In the genomic region with DNA sequence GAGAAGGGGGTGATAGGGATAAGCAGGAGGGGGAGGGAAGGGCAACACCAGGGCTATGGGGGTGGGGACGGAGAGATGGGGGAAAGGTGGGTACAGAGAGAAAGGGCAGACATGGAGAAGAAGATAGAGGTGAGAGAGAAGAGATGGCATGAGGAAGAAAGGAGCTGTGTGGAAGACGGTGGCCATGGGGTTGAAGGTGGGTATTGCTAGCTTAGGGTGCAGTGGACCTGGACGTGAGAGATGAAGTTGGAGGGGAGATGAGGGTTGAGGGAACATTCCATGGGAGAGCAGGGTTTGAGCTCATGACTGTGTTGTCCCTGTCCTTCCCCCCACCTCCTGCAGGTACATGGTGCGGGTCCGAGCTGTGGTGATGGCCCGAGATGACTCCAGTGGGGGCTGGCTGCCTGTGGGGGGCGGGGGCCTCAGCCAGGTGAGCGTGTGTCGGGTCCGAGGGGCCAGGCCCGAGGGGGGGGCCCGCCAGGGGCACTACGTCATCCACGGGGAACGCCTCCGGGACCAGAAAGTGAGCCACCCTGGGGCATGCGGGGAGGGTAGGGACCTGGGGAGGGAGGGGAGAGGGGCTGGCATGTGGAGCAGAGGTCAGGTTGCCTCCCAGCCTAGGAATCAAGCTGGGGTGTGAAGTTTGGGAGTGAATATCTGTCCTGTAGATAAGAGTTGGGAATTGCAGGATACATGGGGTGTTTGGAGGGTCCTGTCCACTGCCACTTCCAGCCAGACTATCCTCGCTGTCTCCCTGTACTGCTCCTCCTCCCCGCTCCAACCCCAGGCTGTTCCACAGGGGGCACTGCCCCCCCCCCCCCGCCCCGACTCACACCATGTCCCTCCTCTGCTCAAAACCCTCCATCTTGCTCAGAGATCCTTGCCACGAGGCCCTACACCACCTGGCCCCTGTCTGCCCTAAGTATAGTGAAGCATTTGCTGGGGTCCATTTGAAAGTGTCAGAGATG, we compare ENCODE assay signal across 12 cellular contexts. TPM values are rescaled to one million over a fixed set of nuclear protein-coding genes. Genes with fewer than 3 reads are reported as not detected.
DNase-seq lines count a peak whose midpoint lies in the region; ATAC-seq and TF ChIP-seq lines count a peak whose summit lies in the region.
"Had no signal": no experiment of that assay in that cellular context is flagged by ENCODE, and none has a peak within 500 bp of the region (broad histone marks: within the 10 kb centered on the region; RNA-seq: fewer than 3 reads in every experiment).

No MANE protein-coding gene starts in this region.

- H3K4me3 ChIP-seq in astrocyte of the cerebellum (ENCODE audit: low read depth, low read length) (peak overlapping the region; percentile 81), iPS-18c (ENCODE audit: insufficient read depth, low read depth, low read length) (peak overlapping the region; percentile 87), tibial artery (peak overlapping the region in 1 of 2 donors; percentile 73)

- peaks cover 35% of the 10 kb centered on the region for H3K4me1 Mint-ChIP-seq in activated T-cell treated with anti-CD3 and anti-CD28 coated beads, Interleukin-2, amount 50 U/mL, for 4 hours (ENCODE audit: low read depth)

- no peaks in the 10 kb centered on the region for H3K36me3 Mint-ChIP-seq in activated T-cell treated with anti-CD3 and anti-CD28 coated beads, Interleukin-2, amount 50 U/mL, for 4 hours (ENCODE audit: insufficient read depth)

- peak overlapping the region; percentile 53 for H3K4me3 Mint-ChIP-seq in activated T-cell treated with anti-CD3 and anti-CD28 coated beads, Interleukin-2, amount 50 U/mL, for 4 hours

- in situ Hi-C loops in astrocyte of the cerebellum (cut with HindIII; ENCODE audit: low sequenced_read_pairs), result no loop called here

- H3K4me1 ChIP-seq in tibial artery, result peaks cover 5 to 51% (median 34%) of the 10 kb centered on the region in 4 donors

- peaks cover 0 to 10% (median 0%) of the 10 kb centered on the region in 3 donors for H3K36me3 ChIP-seq in tibial artery

- H3K27ac ChIP-seq in tibial artery, result peak overlapping the region; percentile 84 to 86

- peaks cover 0 to 10% of the 10 kb centered on the region in 2 donors for H3K27me3 ChIP-seq in tibial artery

- no peak for DNase-seq in activated T-cell treated with anti-CD3 and anti-CD28 coated beads, Interleukin-2, amount 50 U/mL, for 4 hours
- DNase-seq in activated T-cell treated with anti-CD3 and anti-CD28 coated beads for 4 hours, result no peak
- no peak for DNase-seq in astrocyte of the cerebellum (ENCODE audit: low read depth)
- no peak for DNase-seq in tibial artery
- DNase-seq in epidermal melanocyte (ENCODE audit: insufficient read length, low spot score), result no peak
- DNase-seq: activated CD4-positive, CD25-positive, alpha-beta regulatory T cell; kidney had no signal

- no peaks in the 10 kb centered on the region for H3K9me3 Mint-ChIP-seq in activated T-cell treated with anti-CD3 and anti-CD28 coated beads, Interleukin-2, amount 50 U/mL, for 4 hours
- H3K9me3 Mint-ChIP-seq: activated naive CD4-positive, alpha-beta T cell treated with anti-CD3 and anti-CD28 coated beads, Interleukin-2, amount 50 U/mL, for 24 hours had no signal

- no peaks in the 10 kb centered on the region for H3K9me3 ChIP-seq in iPS-18c (ENCODE audit: control insufficient read depth, insufficient read depth, low read length)
- H3K9me3 ChIP-seq in tibial artery, result no peaks in the 10 kb centered on the region

- peaks cover 14% of the 10 kb centered on the region for H3K27me3 Mint-ChIP-seq in activated T-cell treated with anti-CD3 and anti-CD28 coated beads, Interleukin-2, amount 50 U/mL, for 4 hours (ENCODE audit: low read depth)

- intact Hi-C loops in tibial artery (cut with DNase I; ENCODE audit: low total_unique reads), result loop anchor here (2.0 to 5.0 kb wide), 2 partner anchors 13 to 143 kb away; a partner anchor contains a TSS

- no peak for TF ChIP-seq CTCF in astrocyte of the cerebellum (IDR thresholded peaks at IDR 0.05; ENCODE audit: low read depth, low read length, missing control alignments)
- TF ChIP-seq CTCF in tibial artery (IDR thresholded peaks at IDR 0.05), result no peak

- ATAC-seq in activated T-cell treated with anti-CD3 and anti-CD28 coated beads, Interleukin-2, amount 50 U/mL, for 4 hours, result no peak
- no peak for ATAC-seq in HG02763 (IDR thresholded peaks at IDR 0.05; ENCODE audit: unreplicated experiment)
- ATAC-seq in GM21528 (IDR thresholded peaks at IDR 0.05; ENCODE audit: low FRiP score, unreplicated experiment), result no peak

RNA-seq across cellular contexts. Expression of a gene that starts 1.7 kb away (rescaled TPM):
- under 1 TPM; 0.46 to 0.74 (median 0.57) TPM for total RNA-seq in activated T-cell treated with anti-CD3 and anti-CD28 coated beads, Interleukin-2, amount 50 U/mL, for 4 hours

RNA-seq across cellular contexts. Expression of a gene that starts 2.4 kb away (rescaled TPM):
- total RNA-seq in activated T-cell treated with anti-CD3 and anti-CD28 coated beads, Interleukin-2, amount 50 U/mL, for 4 hours, result under 1 TPM in 2 of 3 donors, not detected in 1; 0.11 TPM

RNA-seq across cellular contexts. Expression of a gene that starts 12.7 kb away (rescaled TPM):
- 10 to 100 TPM; 22.7 to 27.5 (median 24.5) TPM for total RNA-seq in activated T-cell treated with anti-CD3 and anti-CD28 coated beads, Interleukin-2, amount 50 U/mL, for 4 hours

RNA-seq across cellular contexts. Expression of a gene that starts 15.9 kb away (rescaled TPM):
- total RNA-seq in activated T-cell treated with anti-CD3 and anti-CD28 coated beads, Interleukin-2, amount 50 U/mL, for 4 hours, result 100 to 1,000 TPM; 331 to 368 (median 337) TPM

RNA-seq across cellular contexts. Expression of a gene that starts 35.8 kb away (rescaled TPM):
- total RNA-seq in activated T-cell treated with anti-CD3 and anti-CD28 coated beads, Interleukin-2, amount 50 U/mL, for 4 hours, result 1 to 10 TPM in 2 of 3 donors, under 1 TPM in 1; 0.66 to 1.4 (median 1.2) TPM
- total RNA-seq: RPMI7951 had no signal
